Comparison of ENCODE assay signal across 9 cellular contexts in the genomic region with DNA sequence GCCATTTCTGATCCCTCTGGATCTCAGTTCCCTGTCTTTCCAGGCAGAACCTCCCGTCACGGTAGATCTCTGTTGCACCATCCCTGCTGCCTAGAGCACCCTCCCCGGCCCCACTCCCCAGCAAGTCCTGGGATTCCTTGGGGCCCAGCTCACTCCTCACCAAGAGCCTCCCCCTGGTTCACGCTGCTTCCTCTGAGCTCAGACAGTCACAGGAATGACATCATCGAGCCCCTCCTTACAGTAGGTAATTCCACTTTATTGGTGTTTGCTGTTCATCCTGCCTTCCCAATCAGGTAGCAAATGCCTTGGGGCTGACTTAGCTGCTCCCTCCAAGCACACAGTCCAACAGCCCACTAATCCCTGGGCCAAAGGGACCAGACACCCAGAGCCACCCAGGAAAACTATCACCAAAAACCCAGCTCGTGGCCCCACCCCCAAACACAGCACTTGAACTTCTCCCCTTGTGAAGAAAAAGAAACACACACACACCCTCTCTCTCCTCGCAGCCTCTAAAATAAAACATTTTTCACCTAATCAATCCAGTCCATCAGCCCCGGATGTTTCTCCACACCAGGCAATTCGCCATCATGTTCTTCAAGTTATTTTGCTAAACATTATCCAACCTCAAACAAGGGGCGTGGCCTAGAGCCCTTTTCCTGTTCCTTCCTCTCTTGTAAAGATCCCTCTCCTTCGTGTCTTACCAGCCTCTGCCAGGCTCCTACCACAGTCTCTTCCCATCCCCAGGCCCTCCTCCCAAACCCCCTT. TPM values are rescaled to one million over a fixed set of nuclear protein-coding genes. Genes with fewer than 3 reads are reported as not detected.
DNase-seq lines count a peak whose midpoint lies in the region; ATAC-seq and TF ChIP-seq lines count a peak whose summit lies in the region.
"Had no signal": no experiment of that assay in that cellular context is flagged by ENCODE, and none has a peak within 500 bp of the region (broad histone marks: within the 10 kb centered on the region; RNA-seq: fewer than 3 reads in every experiment).

No MANE protein-coding gene starts in this region.

- no peaks in the 10 kb centered on the region for H3K36me3 ChIP-seq in SK-N-MC (ENCODE audit: insufficient read depth, low read length)

- no peak overlapping the region for H3K27ac ChIP-seq in SK-N-MC
- peak overlapping the region in 19 of 21 experiments; percentile 13 to 100 (median 71) for H3K27ac ChIP-seq in skin epidermis
- H3K27ac ChIP-seq in foreskin keratinocyte, result no peak overlapping the region

- TF ChIP-seq CTCF in fibroblast of the aortic adventitia (IDR thresholded peaks at IDR 0.05; ENCODE audit: insufficient read depth, low read length) (no peak), foreskin keratinocyte (conservative IDR thresholded peaks at IDR 0.05) (no peak), GM10266 (IDR thresholded peaks at IDR 0.05; ENCODE audit: control insufficient read depth, insufficient read depth, low read depth, missing control alignments) (no peak), GM13977 (IDR thresholded peaks at IDR 0.05; ENCODE audit: extremely low read depth, insufficient read depth, missing control alignments) (no peak)

- in situ Hi-C loops in GM13977 (cut with MboI; ENCODE audit: low pct_unique_long_range_greater_than_20kb, low sequenced_read_pairs, unreplicated experiment), result no loop called here

- H3K4me3 ChIP-seq in SK-N-MC (no peak overlapping the region), fibroblast of the aortic adventitia (ENCODE audit: low read depth, low read length) (peak overlapping the region; percentile 99), skin epidermis (peak overlapping the region in 4 of 7 experiments; percentile 5 to 98 (median 84))

- no peaks in the 10 kb centered on the region for H3K27me3 ChIP-seq in foreskin keratinocyte

- H3K9me3 ChIP-seq in SK-N-MC (ENCODE audit: low read depth, low read length), result no peaks in the 10 kb centered on the region

- peak; percentile 70 for DNase-seq in GM03348 (ENCODE audit: low spot score)
- no peak for DNase-seq in SK-N-MC (ENCODE audit: low read depth, low spot score)
- DNase-seq in fibroblast of the aortic adventitia (ENCODE audit: low read depth), result peak; percentile 64
- no peak for DNase-seq in foreskin keratinocyte
- DNase-seq in GM10266 (ENCODE audit: extremely low spot score), result no peak
- DNase-seq in GM13977 (ENCODE audit: low spot score), result no peak

- ATAC-seq in foreskin keratinocyte (no peak), GM21423 (IDR thresholded peaks at IDR 0.05; ENCODE audit: unreplicated experiment) (no peak)

- H3K9ac ChIP-seq in SK-N-MC (ENCODE audit: insufficient read length), result peak overlapping the region; percentile 14

- H3K4me1 ChIP-seq in foreskin keratinocyte, result peaks cover 21% of the 10 kb centered on the region

RNA-seq across cellular contexts. Expression of gene NAPA, which starts 2.5 kb away (rescaled TPM):
- 63.4 and 66.0 TPM in 2 replicates for total RNA-seq in fibroblast of the aortic adventitia (ENCODE audit: low replicate concordance)
- 71.7 and 74.2 TPM in 2 replicates for total RNA-seq in foreskin keratinocyte
- polyA plus RNA-seq in foreskin keratinocyte, result 99.5 and 99.6 TPM in 2 replicates

RNA-seq across cellular contexts. Expression of gene KPTN, which starts 28.3 kb away (rescaled TPM):
- 2.5 and 2.9 TPM in 2 replicates for total RNA-seq in fibroblast of the aortic adventitia (ENCODE audit: low replicate concordance)
- 8.3 and 9.6 TPM in 2 replicates for total RNA-seq in foreskin keratinocyte
- polyA plus RNA-seq in foreskin keratinocyte, result 11.2 and 11.8 TPM in 2 replicates

RNA-seq across cellular contexts. Expression of gene SLC8A2, which starts 40.7 kb away (rescaled TPM):
- total RNA-seq in fibroblast of the aortic adventitia (ENCODE audit: low replicate concordance) (not detected in 2 replicates), foreskin keratinocyte (0.07 and 0.34 TPM in 2 replicates)
- 0.04 and 0.09 TPM in 2 replicates for polyA plus RNA-seq in foreskin keratinocyte
- total RNA-seq: NCI-H460 had no signal

Comparison
In these comparisons a context has a peak if more than half of its experiments do, and no peak if none do; other contexts are left out.
1. DNase-seq: peak in GM03348 (single experiment) and fibroblast of the aortic adventitia (single experiment); none in SK-N-MC (single experiment), foreskin keratinocyte (0 of 2), GM10266 (single experiment) and GM13977 (single experiment).
2. H3K27ac ChIP-seq: peak in skin epidermis (19 of 21); none in SK-N-MC (single experiment) and foreskin keratinocyte (single experiment).